Comparison of ENCODE assay signal across 8 cellular contexts in the genomic region with DNA sequence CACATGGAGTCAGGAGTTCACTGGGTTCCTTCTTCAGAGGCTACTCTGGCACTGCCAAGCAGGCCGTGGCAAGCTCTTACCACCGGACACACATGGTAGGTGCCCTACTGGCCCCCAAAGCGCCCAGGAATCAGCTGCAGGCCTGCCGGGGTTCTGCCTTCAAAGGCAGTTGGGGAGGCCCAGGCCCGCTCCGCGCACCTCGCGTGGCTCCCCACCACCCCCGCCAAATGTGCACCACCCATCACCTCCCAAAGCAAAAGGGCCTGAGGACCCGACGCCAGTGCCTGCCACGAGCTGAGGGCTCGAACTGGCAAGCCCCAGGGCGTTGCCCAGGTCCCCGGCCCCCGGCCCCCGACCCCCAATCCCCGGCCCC. TPM values are rescaled to one million over a fixed set of nuclear protein-coding genes. Genes with fewer than 3 reads are reported as not detected.
DNase-seq lines count a peak whose midpoint lies in the region; TF ChIP-seq lines count a peak whose summit lies in the region.

No MANE protein-coding gene starts in this region.

- H3K27ac ChIP-seq in AG04450 (ENCODE audit: low read depth, low read length) (no peak overlapping the region), mucosa of rectum (ENCODE audit: low read depth in 2 of 2, low read length in 2 of 2) (no peak overlapping the region), tibial artery (peak overlapping the region; percentile 69 to 74)

- H3K9me3 ChIP-seq in AG04450 (ENCODE audit: control insufficient read depth, insufficient read depth, low read length): no peaks in the 10 kb centered on the region; the same call in 1 of the 2 replicates
- no peaks in the 10 kb centered on the region for H3K9me3 ChIP-seq in NT2/D1 (ENCODE audit: insufficient read depth, low read length)
- H3K9me3 ChIP-seq in mucosa of rectum (ENCODE audit: control insufficient read depth in 2 of 2, low read length in 2 of 2): no peaks in the 10 kb centered on the region
- H3K9me3 ChIP-seq in tibial artery: no peaks in the 10 kb centered on the region

- CTCF ChIA-PET in AG04450 (lab: Charles Lee): interaction anchor here (0.6 to 2.1 kb wide), 3 partner anchors 143 to 638 kb away, joined by 3 to 9 read pairs (median 4); no protein-coding TSS in a partner anchor

- H3K4me3 ChIP-seq in AG04450 (ENCODE audit: low read depth, low read length) (peak overlapping the region; percentile 75), NT2/D1 (ENCODE audit: insufficient read length, low read depth) (peak overlapping the region; percentile 45), cardiac fibroblast (replicated peaks in 1 of 2; ENCODE audit: low read depth in 2 of 2, low read length in 2 of 2) (peak overlapping the region; percentile 42 to 64), mucosa of rectum (ENCODE audit: low read length in 2 of 2) (peak overlapping the region; percentile 0 to 55), tibial artery (peak overlapping the region; percentile 80 to 89)

- H3K36me3 ChIP-seq in NT2/D1 (ENCODE audit: insufficient read depth, insufficient read length, low read length) (no peaks in the 10 kb centered on the region), mucosa of rectum (ENCODE audit: control insufficient read depth in 2 of 2, insufficient read depth in 2 of 2, low read length in 2 of 2) (no peaks in the 10 kb centered on the region), tibial artery (no peaks in the 10 kb centered on the region)

- DNase-seq in AG04450 (ENCODE audit: low read depth, low spot score) (no peak), NT2/D1 (ENCODE audit: low read depth, low spot score) (no peak), cardiac fibroblast (ENCODE audit: low read depth in 2 of 2) (no peak), tibial artery (no peak), NCI-H1930 (lab: John Stamatoyannopoulos, UW) (no peak), OCI-M2 (lab: John Stamatoyannopoulos, UW; ENCODE audit: unreplicated experiment) (no peak), NK-92 (lab: John Stamatoyannopoulos, UW; ENCODE audit: unreplicated experiment) (no peak)

- H3K4me1 ChIP-seq in NT2/D1 (ENCODE audit: insufficient read depth, insufficient read length) (peaks cover 4% of the 10 kb centered on the region), mucosa of rectum (ENCODE audit: control insufficient read depth in 2 of 2, insufficient read depth in 2 of 2, low read length in 2 of 2) (peaks cover 0 to 6% of the 10 kb centered on the region in 2 donors), tibial artery (peaks cover 0 to 18% (median 6%) of the 10 kb centered on the region in 4 donors)

- H3K9ac ChIP-seq in NT2/D1 (ENCODE audit: insufficient read length, low read depth): peak overlapping the region; percentile 61
- peak overlapping the region in 1 of 2 donors; percentile 15 for H3K9ac ChIP-seq in mucosa of rectum (ENCODE audit: low read depth in 1 of 2, low read length in 2 of 2)

- intact Hi-C loops in tibial artery (cut with DNase I; ENCODE audit: low total_unique reads): loop anchor here (10.0 kb wide), 1 partner anchor 410 kb away; no protein-coding TSS in a partner anchor

- no peak for TF ChIP-seq CTCF in AG04450 (IDR thresholded peaks at IDR 0.05; ENCODE audit: low read depth, low read length)
- TF ChIP-seq CTCF in cardiac fibroblast (IDR thresholded peaks at IDR 0.05; ENCODE audit: low read depth, low read length): no peak
- no peak for TF ChIP-seq CTCF in tibial artery (IDR thresholded peaks at IDR 0.05)

- POLR2A ChIA-PET in AG04450 (lab: Yijun Ruan, JAX): no interaction called here

- H3K27me3 ChIP-seq in AG04450 (ENCODE audit: control insufficient read depth, insufficient read depth, low read length) (peaks cover 4% of the 10 kb centered on the region), NT2/D1 (ENCODE audit: insufficient read depth, insufficient read length) (peaks cover 21% of the 10 kb centered on the region), mucosa of rectum (ENCODE audit: control insufficient read depth in 2 of 2, insufficient read depth in 2 of 2, low read length in 2 of 2) (no peaks in the 10 kb centered on the region), tibial artery (no peaks in the 10 kb centered on the region)

RNA-seq across cellular contexts. Expression of a gene that starts 0.7 kb away (rescaled TPM):
- polyA plus RNA-seq in AG04450 (2011; rRNA removed): 9.3 and 10.8 TPM in 2 replicates
- polyA minus RNA-seq in AG04450 (2011; rRNA and poly(A)+ RNA removed): 5.9 and 8.2 TPM in 2 replicates

Comparison
In these comparisons a context has a peak if more than half of its experiments do, and no peak if none do; other contexts are left out.
1. H3K27ac ChIP-seq: peak in tibial artery (2 of 2); none in AG04450 (single experiment) and mucosa of rectum (0 of 2).
2. H3K4me3 ChIP-seq: peak in every context shown above with its lines; median percentile 84 in tibial artery; 75 in AG04450; 53 in cardiac fibroblast; 45 in NT2/D1; 28 in mucosa of rectum.